Comparison of ENCODE assay signal across 22 cellular contexts in the genomic region with DNA sequence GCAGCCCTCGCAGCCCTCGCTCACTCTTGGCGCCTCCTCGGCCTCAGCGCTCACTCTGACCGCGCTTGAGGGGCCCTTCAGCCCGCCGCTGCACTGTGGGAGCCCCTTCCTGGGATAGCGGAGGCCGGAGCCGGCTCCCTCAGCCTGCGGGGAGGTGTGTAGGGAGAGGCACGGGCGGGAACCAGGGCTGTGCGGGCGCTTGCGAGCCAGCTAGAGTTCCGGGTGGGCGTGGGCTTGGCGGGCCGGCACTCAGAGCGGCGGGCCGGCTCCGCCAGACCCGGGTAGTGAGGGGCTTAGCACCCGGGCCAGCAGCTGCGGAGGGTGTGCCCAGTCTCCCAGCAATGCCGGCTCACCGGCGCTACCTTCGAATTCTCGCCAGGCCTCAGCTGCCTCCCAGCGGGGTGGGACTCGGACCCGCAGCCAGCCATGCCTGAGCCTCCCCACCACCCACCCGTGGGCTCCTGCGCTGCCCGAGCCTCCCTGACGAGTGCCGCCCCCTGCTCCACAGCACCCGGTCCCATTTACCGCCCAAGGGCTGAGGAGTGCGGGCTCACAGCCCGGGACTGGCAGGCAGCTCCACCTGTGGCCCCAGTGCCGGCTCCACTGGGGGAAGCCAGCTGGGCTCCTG. TPM values are rescaled to one million over a fixed set of nuclear protein-coding genes. Genes with fewer than 3 reads are reported as not detected.
DNase-seq lines count a peak whose midpoint lies in the region; ATAC-seq and TF ChIP-seq lines count a peak whose summit lies in the region.
"Had no signal": no experiment of that assay in that cellular context is flagged by ENCODE, and none has a peak within 500 bp of the region (broad histone marks: within the 10 kb centered on the region; RNA-seq: fewer than 3 reads in every experiment).

No MANE protein-coding gene starts in this region.

- H3K4me3 ChIP-seq in mesendoderm (ENCODE audit: low read length) (no peak overlapping the region), upper lobe of right lung (peak overlapping the region; percentile 14)

- H3K56ac ChIP-seq in mesendoderm (ENCODE audit: low read length), result peak overlapping the region; percentile 78

- H2AK5ac ChIP-seq in mesendoderm (ENCODE audit: low read length), result no peak overlapping the region

- peak overlapping the region; percentile 1 for H3K18ac ChIP-seq in mesendoderm (ENCODE audit: low read length)

- H3K4ac ChIP-seq in mesendoderm (ENCODE audit: low read depth, low read length), result peak overlapping the region; percentile 87

- peaks cover 5% of the 10 kb centered on the region for H3K4me1 Mint-ChIP-seq in CD4-positive, alpha-beta T cell (ENCODE audit: low read depth)

- H3K4me3 Mint-ChIP-seq in CD4-positive, alpha-beta T cell, result no peak overlapping the region

- H3K27me3 Mint-ChIP-seq in CD4-positive, alpha-beta T cell, result peaks cover 47% of the 10 kb centered on the region

- peaks cover 1% of the 10 kb centered on the region for H3K79me1 ChIP-seq in mesendoderm (ENCODE audit: low read length)

- peaks cover 1% of the 10 kb centered on the region for H3K36me3 ChIP-seq in mesendoderm (ENCODE audit: control insufficient read depth, insufficient read depth, low read length)
- no peaks in the 10 kb centered on the region for H3K36me3 ChIP-seq in upper lobe of right lung

- no peak overlapping the region for H2BK5ac ChIP-seq in mesendoderm (ENCODE audit: low read length)

- H3K27me3 ChIP-seq in mesendoderm (ENCODE audit: insufficient read depth, low read length, poor library complexity) (no peaks in the 10 kb centered on the region), upper lobe of right lung (no peaks in the 10 kb centered on the region)
- peaks cover 28% of the 10 kb centered on the region for H3K27me3 ChIP-seq in CD4-positive, alpha-beta T cell (ENCODE audit: control insufficient read depth, insufficient read depth, low read length)
- H3K27me3 ChIP-seq: gastrocnemius medialis had no signal

- H3K36me3 Mint-ChIP-seq in CD4-positive, alpha-beta T cell (ENCODE audit: low read depth), result no peaks in the 10 kb centered on the region
- H3K36me3 Mint-ChIP-seq: natural killer cell treated with Interleukin-12 subunit alpha and Interleukin-12 subunit beta and Interleukin-15 and Interleukin-18, amount 100 ng/mL, for 72 hours had no signal

- H3K79me2 ChIP-seq in mesendoderm (ENCODE audit: control insufficient read depth, insufficient read depth, low read length), result no peaks in the 10 kb centered on the region

- no peak overlapping the region for H3K23ac ChIP-seq in mesendoderm (ENCODE audit: low read length)

- H3K9ac ChIP-seq in mesendoderm (ENCODE audit: low read length), result peak overlapping the region; percentile 55

- H3K9me3 ChIP-seq in upper lobe of right lung, result no peaks in the 10 kb centered on the region
- no peaks in the 10 kb centered on the region for H3K9me3 ChIP-seq in CD4-positive, alpha-beta T cell (ENCODE audit: control insufficient read depth, low read length)
- H3K9me3 ChIP-seq: esophagus squamous epithelium, gastrocnemius medialis, SJSA1 had no signal

- H3K27ac ChIP-seq in mesendoderm (ENCODE audit: low read depth, low read length), result peak overlapping the region; percentile 8
- H3K27ac ChIP-seq in upper lobe of right lung, result no peak overlapping the region
- H3K27ac ChIP-seq in CD4-positive, alpha-beta T cell (ENCODE audit: low read depth, low read length), result no peak overlapping the region
- H3K27ac ChIP-seq: 22Rv1, esophagus squamous epithelium, gastrocnemius medialis, SJSA1 had no signal

- no peak overlapping the region for H4K8ac ChIP-seq in mesendoderm (ENCODE audit: low read depth, low read length)

- no peak overlapping the region for H4K5ac ChIP-seq in mesendoderm (ENCODE audit: low read length)

- DNase-seq in activated CD4-positive, CD25-positive, alpha-beta regulatory T cell treated with anti-CD3 and anti-CD28 coated beads, Interleukin-2, amount 50 U/mL, for 72 hours, result peak; percentile 31
- peak; percentile 56 for DNase-seq in ecto neural progenitor cell (ENCODE audit: low spot score)
- peak; percentile 13 for DNase-seq in mesendoderm
- DNase-seq in upper lobe of right lung, result peak; percentile 71
- DNase-seq in CD4-positive, alpha-beta T cell, result no peak
- DNase-seq in inferior parietal cortex (ENCODE audit: extremely low spot score), result no peak
- DNase-seq in activated CD4-positive, alpha-beta T cell treated with anti-CD3 and anti-CD28 coated beads, Interleukin-2, amount 50 U/mL, for 1 hour, result no peak
- DNase-seq: activated CD8-positive, alpha-beta memory T cell treated with anti-CD3 and anti-CD28 coated beads, Interleukin-2, amount 50 U/mL, for 4 hours; AML-193; DMS79; effector memory CD4-positive, alpha-beta T cell; esophagus squamous epithelium; gastrocnemius medialis; NCI-H1105 treated with DMSO at 0.1 percent for 48 hours; NCI-H2081 treated with DMSO at 0.1 percent for 48 hours; NCI-H446 treated with DMSO at 0.1 percent for 48 hours; OCI-M1; T-helper 1 cell had no signal

- CTCF ChIA-PET in CD4-positive, alpha-beta T cell (lab: Charles Lee), result no interaction called here

- H3K4me1 ChIP-seq in mesendoderm (ENCODE audit: control insufficient read depth, low read depth, low read length), result peaks cover 2% of the 10 kb centered on the region
- H3K4me1 ChIP-seq in upper lobe of right lung, result peaks cover 7% of the 10 kb centered on the region

- no peaks in the 10 kb centered on the region for H3K9me3 Mint-ChIP-seq in CD4-positive, alpha-beta T cell
- H3K9me3 Mint-ChIP-seq: natural killer cell treated with Interleukin-12 subunit alpha and Interleukin-12 subunit beta and Interleukin-15 and Interleukin-18, amount 100 ng/mL, for 72 hours had no signal

- no peak for ATAC-seq in activated CD4-positive, CD25-positive, alpha-beta regulatory T cell treated with anti-CD3 and anti-CD28 coated beads, Interleukin-2, amount 50 U/mL, for 24 hours
- ATAC-seq in upper lobe of right lung, result no peak
- ATAC-seq in CD4-positive, alpha-beta T cell (ENCODE audit: poor library complexity), result no peak
- ATAC-seq: gastrocnemius medialis; natural killer cell treated with Interleukin-12 subunit alpha and Interleukin-12 subunit beta and Interleukin-15 and Interleukin-18, amount 100 ng/mL, for 72 hours had no signal

- no peak for TF ChIP-seq CTCF in upper lobe of right lung (IDR thresholded peaks at IDR 0.05)
- TF ChIP-seq CTCF in CD4-positive, alpha-beta T cell (IDR thresholded peaks at IDR 0.05), result no peak

- intact Hi-C loops in upper lobe of right lung (cut with DNase I), result no loop called here
- intact Hi-C loops in CD4-positive, alpha-beta T cell (cut with DNase I, micrococcal nuclease), result no loop called here

- H3K27ac Mint-ChIP-seq in CD4-positive, alpha-beta T cell, result no peak overlapping the region
- H3K27ac Mint-ChIP-seq: natural killer cell treated with Interleukin-12 subunit alpha and Interleukin-12 subunit beta and Interleukin-15 and Interleukin-18, amount 100 ng/mL, for 72 hours had no signal

- H3K4me2 ChIP-seq in mesendoderm (ENCODE audit: low read length), result no peak overlapping the region

- H2BK120ac ChIP-seq in mesendoderm (ENCODE audit: low read depth, low read length), result no peak overlapping the region

- no peak overlapping the region for H2BK15ac ChIP-seq in mesendoderm (replicated peaks; ENCODE audit: low read depth)

- no CpG with 5 or more reads among the region's 47 CpGs for WGBS in mesendoderm (ENCODE audit: extremely low coverage, insufficient coverage, low lambda C conversion rate)

- POLR2A ChIA-PET in CD4-positive, alpha-beta T cell (lab: Charles Lee), result no interaction called here

RNA-seq across cellular contexts. Expression of a gene that starts 1.4 kb away (rescaled TPM):
- polyA plus RNA-seq in mesendoderm (2013, experiment 1 of 2), result 14.2 TPM
- polyA plus RNA-seq in mesendoderm (2013, experiment 2 of 2), result 14.7 TPM
- 8.9 TPM for total RNA-seq in upper lobe of right lung
- not detected for total RNA-seq in CD4-positive, alpha-beta T cell
- total RNA-seq: natural killer cell treated with Interleukin-12 subunit alpha and Interleukin-12 subunit beta and Interleukin-15 and Interleukin-18, amount 100 ng/mL, for 72 hours had no signal

Comparison
In these comparisons a context has a peak if more than half of its experiments do, and no peak if none do; other contexts are left out.
1. DNase-seq: peak in activated CD4-positive, CD25-positive, alpha-beta regulatory T cell treated with anti-CD3 and anti-CD28 coated beads, Interleukin-2, amount 50 U/mL, for 72 hours (single experiment), ecto neural progenitor cell (single experiment), mesendoderm (single experiment) and upper lobe of right lung (single experiment); none in CD4-positive, alpha-beta T cell (0 of 10), inferior parietal cortex (single experiment) and activated CD4-positive, alpha-beta T cell treated with anti-CD3 and anti-CD28 coated beads, Interleukin-2, amount 50 U/mL, for 1 hour (single experiment).